In genomic region chr16:70526403-70526802, GRCh38 we compare ENCODE assay signal across 11 cellular contexts. TPM values are rescaled to one million over a fixed set of nuclear protein-coding genes. Genes with fewer than 3 reads are reported as not detected.
DNase-seq lines count a peak whose midpoint lies in the region; ATAC-seq, FAIRE-seq and TF ChIP-seq lines count a peak whose summit lies in the region.
"Had no signal": no experiment of that assay in that cellular context is flagged by ENCODE, and none has a peak within 500 bp of the region (broad histone marks: within the 10 kb centered on the region; RNA-seq: fewer than 3 reads in every experiment).

No MANE protein-coding gene starts in this region.

- peaks cover 19% of the 10 kb centered on the region for H3K4me1 Mint-ChIP-seq in Caco-2 (ENCODE audit: low read depth, unreplicated experiment)
- H3K4me1 Mint-ChIP-seq in activated naive CD8-positive, alpha-beta T cell treated with anti-CD3 and anti-CD28 coated beads, Interleukin-2, amount 50 U/mL, for 24 hours: peaks cover 52% of the 10 kb centered on the region
- peaks cover 27 to 72% (median 61%) of the 10 kb centered on the region in 7 donors for H3K4me1 Mint-ChIP-seq in naive thymus-derived CD4-positive, alpha-beta T cell

- no peak overlapping the region for H3K9ac ChIP-seq in HUES48 (ENCODE audit: low read depth, low read length)
- H3K9ac ChIP-seq: parathyroid adenoma had no signal

- H3K4me3 ChIP-seq in Caco-2 (ENCODE audit: low read depth, low read length) (no peak overlapping the region), HUES48 (ENCODE audit: low read depth, low read length) (peak overlapping the region; percentile 1; the same call in 1 of the 2 replicates)
- H3K4me3 ChIP-seq in naive thymus-derived CD4-positive, alpha-beta T cell (ENCODE audit: low read length): no peak overlapping the region

- no peaks in the 10 kb centered on the region for H3K36me3 ChIP-seq in Caco-2 (ENCODE audit: control insufficient read depth, insufficient read depth, low read length)
- peaks cover 59% of the 10 kb centered on the region for H3K36me3 ChIP-seq in HUES48 (ENCODE audit: control insufficient read depth, insufficient read depth, low read length)
- H3K36me3 ChIP-seq in naive thymus-derived CD4-positive, alpha-beta T cell (ENCODE audit: control insufficient read depth in 2 of 3, insufficient read depth in 3 of 3, low read length in 3 of 3): peaks cover 16 to 41% (median 35%) of the 10 kb centered on the region in 3 experiments

- H3K9me3 ChIP-seq in Caco-2 (no peaks in the 10 kb centered on the region), HUES48 (ENCODE audit: control insufficient read depth, insufficient read depth, low read length) (no peaks in the 10 kb centered on the region)
- no peaks in the 10 kb centered on the region for H3K9me3 ChIP-seq in naive thymus-derived CD4-positive, alpha-beta T cell (ENCODE audit: control insufficient read depth in 2 of 3, low read length in 3 of 3)

- POLR2A ChIA-PET in Caco-2 (lab: Charles Lee): no interaction called here
- POLR2A ChIA-PET in naive thymus-derived CD4-positive, alpha-beta T cell (lab: Charles Lee): no interaction called here

- H3K27ac Mint-ChIP-seq in Caco-2 (ENCODE audit: unreplicated experiment): no peak overlapping the region
- peak overlapping the region; percentile 85 for H3K27ac Mint-ChIP-seq in activated naive CD8-positive, alpha-beta T cell treated with anti-CD3 and anti-CD28 coated beads, Interleukin-2, amount 50 U/mL, for 24 hours
- H3K27ac Mint-ChIP-seq in naive thymus-derived CD4-positive, alpha-beta T cell: peak overlapping the region; percentile 45 to 94 (median 75)

- no peaks in the 10 kb centered on the region for H3K9me3 Mint-ChIP-seq in Caco-2 (ENCODE audit: unreplicated experiment)
- no peaks in the 10 kb centered on the region for H3K9me3 Mint-ChIP-seq in activated naive CD8-positive, alpha-beta T cell treated with anti-CD3 and anti-CD28 coated beads, Interleukin-2, amount 50 U/mL, for 24 hours
- H3K9me3 Mint-ChIP-seq in naive thymus-derived CD4-positive, alpha-beta T cell: peaks cover 0 to 1% (median 0%) of the 10 kb centered on the region in 11 donors

- TF ChIP-seq CTCF in Caco-2 (IDR thresholded peaks at IDR 0.05; ENCODE audit: insufficient read depth in 1 of 2, low read depth in 1 of 2, low read length in 1 of 2, severe bottlenecking in 1 of 2, unreplicated experiment in 1 of 2): no peak

- intact Hi-C loops in Caco-2 (cut with micrococcal nuclease; ENCODE audit: unreplicated experiment): no loop called here
- intact Hi-C loops in naive thymus-derived CD4-positive, alpha-beta T cell (cut with micrococcal nuclease): loop anchor here in 1 of 2 donors (10.0 kb wide), 1 partner anchor 412 kb away; the partner anchor contains the start of gene PDPR

- DNase-seq in Caco-2: no peak
- no peak for DNase-seq in activated naive CD8-positive, alpha-beta T cell treated with anti-CD3 and anti-CD28 coated beads, Interleukin-2, amount 50 U/mL, for 24 hours
- no peak for DNase-seq in naive thymus-derived CD4-positive, alpha-beta T cell
- no peak for DNase-seq in RCC 7860 (ENCODE audit: low spot score)
- no peak for DNase-seq in AG20443 (ENCODE audit: low spot score)
- DNase-seq: H7 had no signal

- H3K36me3 Mint-ChIP-seq in Caco-2 (ENCODE audit: insufficient read depth, unreplicated experiment): peaks cover 82% of the 10 kb centered on the region
- H3K36me3 Mint-ChIP-seq in activated naive CD8-positive, alpha-beta T cell treated with anti-CD3 and anti-CD28 coated beads, Interleukin-2, amount 50 U/mL, for 24 hours (ENCODE audit: low read depth): peaks cover 62% of the 10 kb centered on the region
- H3K36me3 Mint-ChIP-seq in naive thymus-derived CD4-positive, alpha-beta T cell: peaks cover 20 to 39% (median 30%) of the 10 kb centered on the region in 5 donors

- H3K4me1 ChIP-seq in Caco-2: peaks cover 24% of the 10 kb centered on the region
- H3K4me1 ChIP-seq in HUES48 (ENCODE audit: control insufficient read depth, insufficient read depth, low read length): peaks cover 16% of the 10 kb centered on the region
- H3K4me1 ChIP-seq in naive thymus-derived CD4-positive, alpha-beta T cell (ENCODE audit: control insufficient read depth in 2 of 2, insufficient read depth in 2 of 2, low read length in 2 of 2): peaks cover 27 to 47% of the 10 kb centered on the region in 2 donors

- H3K27me3 ChIP-seq in Caco-2 (replicated peaks; ENCODE audit: control insufficient read depth, insufficient read depth, low read length) (no peaks in the 10 kb centered on the region), HUES48 (ENCODE audit: control insufficient read depth, insufficient read depth, low read length) (no peaks in the 10 kb centered on the region)
- H3K27me3 ChIP-seq in naive thymus-derived CD4-positive, alpha-beta T cell (ENCODE audit: control insufficient read depth in 2 of 2, insufficient read depth in 2 of 2, low read length in 2 of 2): no peaks in the 10 kb centered on the region

- no peaks in the 10 kb centered on the region for H3K27me3 Mint-ChIP-seq in Caco-2 (ENCODE audit: insufficient read depth, unreplicated experiment)
- H3K27me3 Mint-ChIP-seq in activated naive CD8-positive, alpha-beta T cell treated with anti-CD3 and anti-CD28 coated beads, Interleukin-2, amount 50 U/mL, for 24 hours: no peaks in the 10 kb centered on the region
- no peaks in the 10 kb centered on the region for H3K27me3 Mint-ChIP-seq in naive thymus-derived CD4-positive, alpha-beta T cell

- H3K27ac ChIP-seq in HUES48 (ENCODE audit: low read depth, low read length): no peak overlapping the region
- H3K27ac ChIP-seq in naive thymus-derived CD4-positive, alpha-beta T cell (ENCODE audit: low read depth, low read length): no peak overlapping the region
- H3K27ac ChIP-seq: parathyroid adenoma had no signal

- CTCF ChIA-PET in Caco-2 (lab: Charles Lee): no interaction called here
- CTCF ChIA-PET in naive thymus-derived CD4-positive, alpha-beta T cell (lab: Charles Lee): interaction anchor here (0.9 to 1.1 kb wide), 2 partner anchors 17 to 146 kb away, joined by 3 read pairs; no protein-coding TSS in a partner anchor

- FAIRE-seq in RCC 7860 (lab: Jason Lieb, UNC): no peak
- FAIRE-seq: bronchial epithelial cell had no signal

- ATAC-seq in activated naive CD8-positive, alpha-beta T cell treated with anti-CD3 and anti-CD28 coated beads, Interleukin-2, amount 50 U/mL, for 24 hours: no peak
- no peak for ATAC-seq in naive thymus-derived CD4-positive, alpha-beta T cell
- no peak for ATAC-seq in GM18868 (IDR thresholded peaks at IDR 0.05; ENCODE audit: unreplicated experiment)
- ATAC-seq in HG02852 (IDR thresholded peaks at IDR 0.05; ENCODE audit: unreplicated experiment): no peak

- BruUV-seq in Caco-2 (replicated peaks; lab: Mats Ljungman, UMichigan): no TSS peak

- peak overlapping the region; percentile 98 for H3K4me3 Mint-ChIP-seq in Caco-2 (ENCODE audit: unreplicated experiment)
- H3K4me3 Mint-ChIP-seq in activated naive CD8-positive, alpha-beta T cell treated with anti-CD3 and anti-CD28 coated beads, Interleukin-2, amount 50 U/mL, for 24 hours: peak overlapping the region; percentile 99
- peak overlapping the region; percentile 42 to 99 (median 74) for H3K4me3 Mint-ChIP-seq in naive thymus-derived CD4-positive, alpha-beta T cell

RNA-seq across cellular contexts. Expression of gene SF3B3, which starts 2.8 kb away (rescaled TPM):
- total RNA-seq in Caco-2 (2022): 387 and 439 TPM in 2 replicates
- 100 to 1,000 TPM; 189 to 415 (median 267) TPM for total RNA-seq in naive thymus-derived CD4-positive, alpha-beta T cell
- polyA plus RNA-seq in naive thymus-derived CD4-positive, alpha-beta T cell: 10 to 100 TPM; 69.0 to 93.7 TPM

RNA-seq across cellular contexts. Expression of gene COG4, which starts 3.0 kb away (rescaled TPM):
- 88.5 and 90.3 TPM in 2 replicates for total RNA-seq in Caco-2 (2022)
- total RNA-seq in naive thymus-derived CD4-positive, alpha-beta T cell: 10 to 100 TPM; 38.3 to 68.6 (median 58.7) TPM
- 10 to 100 TPM; 46.1 to 50.5 TPM for polyA plus RNA-seq in naive thymus-derived CD4-positive, alpha-beta T cell
